Comparison of ENCODE assay signal across 18 cellular contexts in genomic region chr15:48536681-48537091, GRCh38.
DNase-seq lines count a peak whose midpoint lies in the region; ATAC-seq and TF ChIP-seq lines count a peak whose summit lies in the region.
"Had no signal": no experiment of that assay in that cellular context is flagged by ENCODE, and none has a peak within 500 bp of the region (broad histone marks: within the 10 kb centered on the region; RNA-seq: fewer than 3 reads in every experiment).

No MANE protein-coding gene starts in this region.

- DNase-seq in EH (ENCODE audit: low read depth) (peak; percentile 84), astrocyte of the spinal cord (ENCODE audit: low read depth, low spot score) (peak; percentile 50), heart left ventricle (peak in 1 of 5 donors; percentile 29), osteocyte (ENCODE audit: extremely low spot score, unreplicated experiment) (no peak), NAMALWA (ENCODE audit: low spot score) (no peak), G401 (ENCODE audit: low spot score) (no peak)
- no peak for DNase-seq in activated T-cell treated with anti-CD3 and anti-CD28 coated beads, Interleukin-2, amount 50 U/mL, for 1 hour
- DNase-seq: activated CD8-positive, alpha-beta memory T cell treated with anti-CD3 and anti-CD28 coated beads for 24 hours; activated gamma-delta T cell treated with Interleukin-2 at 50 U/mL for 16 hours; central memory CD4-positive, alpha-beta T cell; DMS79 treated with DMSO at 0.1 percent for 48 hours; NCI-H1048; NCI-H2227 treated with DMSO at 0.1 percent for 48 hours; SJCRH30 had no signal

- peaks cover 87% of the 10 kb centered on the region for H3K4me1 Mint-ChIP-seq in osteocyte (ENCODE audit: unreplicated experiment)

- in situ Hi-C loops in astrocyte of the spinal cord (cut with HindIII; ENCODE audit: low sequenced_read_pairs): no loop called here
- in situ Hi-C loops in G401 (cut with HindIII; ENCODE audit: low sequenced_read_pairs): no loop called here

- H3K4me3 Mint-ChIP-seq in osteocyte (ENCODE audit: unreplicated experiment): peak overlapping the region; percentile 16

- intact Hi-C loops in heart left ventricle (cut with DNase I): loop anchor here in 5 of 10 donors (10.0 kb wide), 1 partner anchor 108 kb away; the partner anchor contains the start of gene FBN1 (in 5 of the 5)

- H3K9me3 ChIP-seq in heart left ventricle: no peaks in the 10 kb centered on the region
- H3K9me3 ChIP-seq: BLaER1, SJCRH30 had no signal

- H3K27me3 Mint-ChIP-seq in osteocyte (ENCODE audit: unreplicated experiment): no peaks in the 10 kb centered on the region

- peak overlapping the region; percentile 91 for H3K27ac Mint-ChIP-seq in osteocyte (ENCODE audit: unreplicated experiment)

- H3K27ac ChIP-seq in heart left ventricle: peak overlapping the region in 11 of 12 donors; percentile 19 to 76 (median 47)
- H3K27ac ChIP-seq: BLaER1, epithelial cell of prostate, SJCRH30 had no signal

- ATAC-seq in heart left ventricle (peak; percentile 80 to 89 (median 82)), HG03039 (IDR thresholded peaks at IDR 0.05; ENCODE audit: unreplicated experiment) (no peak)
- ATAC-seq: GM12878 had no signal

- 32 to 55% (median 39%) methylated on average over 3 of the region's 3 CpGs for WGBS in heart left ventricle, 4 donors

- TF ChIP-seq CTCF in astrocyte of the spinal cord (IDR thresholded peaks at IDR 0.05; ENCODE audit: low read depth, low read length) (no peak), heart left ventricle (IDR thresholded peaks at IDR 0.05) (no peak), osteocyte (IDR thresholded peaks at IDR 0.05) (no peak)

- H3K4me3 ChIP-seq in astrocyte of the spinal cord (ENCODE audit: low read depth, low read length): no peak overlapping the region
- H3K4me3 ChIP-seq in heart left ventricle: no peak overlapping the region
- H3K4me3 ChIP-seq: BLaER1, GM12878, SJCRH30 had no signal

- H3K27me3 ChIP-seq in heart left ventricle: no peaks in the 10 kb centered on the region
- H3K27me3 ChIP-seq: BLaER1, SJCRH30 had no signal

- no peak for TF ChIP-seq POLR2A in heart left ventricle (IDR thresholded peaks at IDR 0.05)

- H3K9me3 Mint-ChIP-seq in osteocyte (ENCODE audit: unreplicated experiment): peaks cover 4% of the 10 kb centered on the region

- H3K36me3 ChIP-seq in heart left ventricle: peaks cover 0 to 31% (median 4%) of the 10 kb centered on the region in 9 donors
- H3K36me3 ChIP-seq: BLaER1, SJCRH30 had no signal

- H3K36me3 Mint-ChIP-seq in osteocyte (ENCODE audit: unreplicated experiment): peaks cover 62% of the 10 kb centered on the region

- peaks cover 0 to 79% (median 17%) of the 10 kb centered on the region in 12 donors for H3K4me1 ChIP-seq in heart left ventricle
- H3K4me1 ChIP-seq: BLaER1, SJCRH30 had no signal

Comparison
In these comparisons a context has a peak if more than half of its experiments do, and no peak if none do; other contexts are left out.
1. DNase-seq: peak in EH (single experiment) and astrocyte of the spinal cord (single experiment); none in osteocyte (single experiment), NAMALWA (single experiment), activated T-cell treated with anti-CD3 and anti-CD28 coated beads, Interleukin-2, amount 50 U/mL, for 1 hour (single experiment) and G401 (single experiment).